Comparison of ENCODE assay signal across 18 cellular contexts in the genomic region with DNA sequence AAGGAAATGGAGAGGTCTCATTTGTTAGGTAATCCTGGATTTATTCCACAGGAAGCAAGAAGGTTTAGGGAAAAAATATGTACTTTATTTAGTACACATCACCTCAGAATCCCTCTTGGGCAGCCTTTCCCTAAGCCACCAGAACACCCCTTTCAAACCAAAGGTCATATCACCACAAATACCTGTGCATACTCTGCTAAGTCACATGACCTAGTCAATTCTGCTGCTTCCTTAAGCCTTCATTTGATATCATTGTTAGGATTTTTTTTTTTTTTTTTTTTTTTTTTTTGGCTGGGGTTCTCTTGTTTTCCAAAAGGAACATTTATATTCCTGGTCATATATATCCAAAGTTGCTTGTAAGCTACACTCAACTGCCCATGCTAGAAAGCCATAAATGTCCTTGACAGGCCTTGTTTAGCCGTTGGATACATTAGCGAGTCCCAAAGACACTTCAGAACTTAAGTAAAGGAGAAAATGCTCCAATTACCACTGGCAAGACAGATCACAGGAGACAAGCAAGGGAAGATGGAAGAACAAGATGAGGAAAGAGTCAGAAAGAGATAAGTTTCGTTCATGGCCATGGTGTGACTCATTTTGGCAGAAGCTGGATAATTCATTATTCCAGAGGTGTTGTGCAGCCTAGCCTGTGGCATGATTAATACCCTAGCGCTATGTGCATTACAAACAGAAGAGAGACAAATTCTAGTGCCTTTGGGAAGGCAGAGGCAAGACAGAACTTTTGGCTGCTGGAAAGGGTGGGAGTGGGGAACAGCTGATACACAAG.
A peak's percentile ranks its signal among the peaks of the same experiment; 100 is the strongest.
DNase-seq lines count a peak whose midpoint lies in the region; ATAC-seq and TF ChIP-seq lines count a peak whose summit lies in the region.
"Had no signal": no experiment of that assay in that cellular context is flagged by ENCODE, and none has a peak within 500 bp of the region (broad histone marks: within the 10 kb centered on the region; RNA-seq: fewer than 3 reads in every experiment).

No MANE protein-coding gene starts in this region.

- dilution Hi-C loops in mammary epithelial cell (cut with HindIII; ENCODE audit: low sequenced_read_pairs) = no loop called here

- no peaks in the 10 kb centered on the region for H3F3A ChIP-seq in smooth muscle cell (ENCODE audit: low read depth)

- H3K4me3 ChIP-seq in mammary epithelial cell (replicated peaks in 1 of 3; ENCODE audit: insufficient read depth in 1 of 3, low read depth in 2 of 3, low read length in 3 of 3) = no peak overlapping the region
- H3K4me3 ChIP-seq in fibroblast of the aortic adventitia (ENCODE audit: low read depth, low read length) = no peak overlapping the region
- no peak overlapping the region for H3K4me3 ChIP-seq in smooth muscle cell
- H3K4me3 ChIP-seq in stomach = no peak overlapping the region
- H3K4me3 ChIP-seq: BLaER1, heart left ventricle had no signal

- H2AFZ ChIP-seq in mammary epithelial cell (ENCODE audit: low read depth, low read length) = no peak overlapping the region
- no peak overlapping the region for H2AFZ ChIP-seq in smooth muscle cell (ENCODE audit: low read depth)

- H3K9ac ChIP-seq in mammary epithelial cell (ENCODE audit: insufficient read depth, low read length) (no peak overlapping the region), smooth muscle cell (ENCODE audit: low read depth) (no peak overlapping the region)
- H3K9ac ChIP-seq: BLaER1 had no signal

- H3K36me3 ChIP-seq in mammary epithelial cell (ENCODE audit: insufficient read depth, low read length) (no peaks in the 10 kb centered on the region), smooth muscle cell (ENCODE audit: low read depth) (no peaks in the 10 kb centered on the region), stomach (no peaks in the 10 kb centered on the region)
- H3K36me3 ChIP-seq: BLaER1, heart left ventricle had no signal

- no peak for TF ChIP-seq POLR2A in stomach (IDR thresholded peaks at IDR 0.05)

- H3K27me3 ChIP-seq in mammary epithelial cell (ENCODE audit: insufficient read depth, low read length) (no peaks in the 10 kb centered on the region), smooth muscle cell (ENCODE audit: low read depth) (no peaks in the 10 kb centered on the region), stomach (no peaks in the 10 kb centered on the region)
- H3K27me3 ChIP-seq: BLaER1, heart left ventricle had no signal

- H3K4me2 ChIP-seq in mammary epithelial cell (ENCODE audit: insufficient read depth, low read depth, low read length) (no peak overlapping the region), smooth muscle cell (peak overlapping the region; percentile 51)
- H3K4me2 ChIP-seq: BLaER1 had no signal

- no peak for TF ChIP-seq CTCF in mammary epithelial cell (conservative IDR thresholded peaks at IDR 0.05 in 1 of 2, IDR thresholded peaks at IDR 0.05 in 1 of 2; ENCODE audit: extremely low read depth in 1 of 2, insufficient read depth in 1 of 2, low read depth in 1 of 2, low read length in 2 of 2)
- no peak for TF ChIP-seq CTCF in fibroblast of the aortic adventitia (IDR thresholded peaks at IDR 0.05; ENCODE audit: insufficient read depth, low read length)
- no peak for TF ChIP-seq CTCF in smooth muscle cell (IDR thresholded peaks at IDR 0.05; ENCODE audit: borderline replicate concordance, insufficient read depth, poor library complexity, severe bottlenecking)
- TF ChIP-seq CTCF in stomach (IDR thresholded peaks at IDR 0.05) = no peak

- in situ Hi-C loops in mammary epithelial cell (cut with MboI; ENCODE audit: low sequenced_read_pairs in 2 of 2) = loop anchor here (10.0 kb wide), 2 partner anchors 283 to 383 kb away; a partner anchor contains a TSS

- H3K27ac ChIP-seq in mammary epithelial cell (ENCODE audit: insufficient read depth, low read depth, low read length) (no peak overlapping the region), smooth muscle cell (ENCODE audit: low read depth) (no peak overlapping the region), stomach (no peak overlapping the region)
- H3K27ac ChIP-seq: BLaER1, heart left ventricle, HL-60 had no signal

- intact Hi-C loops in mammary epithelial cell (cut with micrococcal nuclease) (loop anchor here (10.0 kb wide), 1 partner anchor 653 kb away; no protein-coding TSS in a partner anchor), stomach (cut with DNase I; ENCODE audit: low total_unique reads) (loop anchor here (10.0 kb wide), 1 partner anchor 383 kb away; no protein-coding TSS in a partner anchor)

- no peak for TF ChIP-seq RAD21 in Ishikawa (IDR thresholded peaks at IDR 0.05; ENCODE audit: low read depth)

- WGBS in mammary epithelial cell (ENCODE audit: low coverage, missing lambda C conversion rate) = 87% methylated on average over 4 of the region's 4 CpGs
- 45% methylated on average over 4 of the region's 4 CpGs for WGBS in smooth muscle cell (ENCODE audit: low lambda C conversion rate)
- WGBS in stomach, 5 donors = 74 to 89% (median 80%) methylated on average over 4 of the region's 4 CpGs

- no peak for ATAC-seq in HG02588 (IDR thresholded peaks at IDR 0.05; ENCODE audit: unreplicated experiment)
- ATAC-seq: natural killer cell treated with Interleukin-12 subunit alpha and Interleukin-12 subunit beta and Interleukin-15 and Interleukin-18, amount 100 ng/mL, for 72 hours; stimulated activated naive B cell treated with anti-CD40 and anti-IgM and Interleukin-4, amounts not matched to agents 10 μg/mL and 1 μg/mL and 100 μg/mL, for 72 hours had no signal

- no TSS peak for BruUV-seq in mammary epithelial cell (replicated peaks; lab: Mats Ljungman, UMichigan)

- TF ChIP-seq EP300 in Ishikawa (IDR thresholded peaks at IDR 0.05; ENCODE audit: borderline replicate concordance) = no peak
- TF ChIP-seq EP300 in stomach (IDR thresholded peaks at IDR 0.05) = no peak

- H3K4me1 ChIP-seq in mammary epithelial cell (ENCODE audit: insufficient read depth, low read length) (peaks cover 4% of the 10 kb centered on the region), smooth muscle cell (ENCODE audit: low read depth) (peaks cover 3% of the 10 kb centered on the region), stomach (peaks cover 0 to 37% (median 10%) of the 10 kb centered on the region in 4 donors)
- H3K4me1 ChIP-seq: BLaER1 had no signal

- H3K79me2 ChIP-seq in mammary epithelial cell (ENCODE audit: insufficient read depth, low read length) = no peaks in the 10 kb centered on the region
- H3K79me2 ChIP-seq in smooth muscle cell (ENCODE audit: low read depth) = no peaks in the 10 kb centered on the region

- H4K20me1 ChIP-seq in mammary epithelial cell (ENCODE audit: insufficient read depth, low read length) (no peaks in the 10 kb centered on the region), smooth muscle cell (ENCODE audit: low read depth) (no peaks in the 10 kb centered on the region)
- H4K20me1 ChIP-seq: BLaER1 had no signal

- no peaks in the 10 kb centered on the region for H3K9me3 ChIP-seq in mammary epithelial cell (replicated peaks; ENCODE audit: insufficient read depth, low read length)
- no peaks in the 10 kb centered on the region for H3K9me3 ChIP-seq in smooth muscle cell (replicated peaks; ENCODE audit: low read depth)
- H3K9me3 ChIP-seq in stomach = no peaks in the 10 kb centered on the region
- H3K9me3 ChIP-seq: BLaER1, heart left ventricle had no signal

- DNase-seq in mammary epithelial cell (peak; percentile 71), fibroblast of the aortic adventitia (ENCODE audit: low read depth) (peak; percentile 86), smooth muscle cell (lab: John Stamatoyannopoulos, UW; ENCODE audit: unreplicated experiment) (no peak), NCI-H748 treated with DMSO at 0.1 percent for 48 hours (lab: John Stamatoyannopoulos, UW) (no peak), stomach (no peak)
- DNase-seq: activated CD4-positive, alpha-beta memory T cell treated with anti-CD3 and anti-CD28 coated beads for 36 hours; activated naive CD4-positive, alpha-beta T cell treated with anti-CD3 and anti-CD28 coated beads, Interleukin-2, amount 50 U/mL, for 16 hours; activated T-cell treated with anti-CD3 and anti-CD28 coated beads, Interleukin-2, amount 50 U/mL, for 24 hours; DMS153; heart left ventricle; NCI-H2227 treated with DMSO at 0.1 percent for 48 hours; stimulated activated naive B cell treated with anti-CD40 and anti-IgM and Interleukin-4, amounts not matched to agents 10 μg/mL and 1 μg/mL and 100 μg/mL, for 72 hours; SW 1271 had no signal

- CTCF ChIA-PET in mammary epithelial cell (lab: Charles Lee; ENCODE audit: low non-redundant PET) = no interaction called here

TF ChIP-seq in Ishikawa, 13 proteins besides CTCF, POLR2A, EP300 and RAD21:
- no peak for TF ChIP-seq CEBPB (IDR thresholded peaks at IDR 0.05)
- TF ChIP-seq, protein P1, sequence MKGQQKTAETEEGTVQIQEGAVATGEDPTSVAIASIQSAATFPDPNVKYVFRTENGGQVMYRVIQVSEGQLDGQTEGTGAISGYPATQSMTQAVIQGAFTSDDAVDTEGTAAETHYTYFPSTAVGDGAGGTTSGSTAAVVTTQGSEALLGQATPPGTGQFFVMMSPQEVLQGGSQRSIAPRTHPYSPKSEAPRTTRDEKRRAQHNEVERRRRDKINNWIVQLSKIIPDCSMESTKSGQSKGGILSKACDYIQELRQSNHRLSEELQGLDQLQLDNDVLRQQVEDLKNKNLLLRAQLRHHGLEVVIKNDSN (IDR thresholded peaks at IDR 0.05) = peak; percentile 26; the same call in 1 of the 2 replicates
- TF ChIP-seq EGR1 (IDR thresholded peaks at IDR 0.05) = no peak
- TF ChIP-seq TAF1 (IDR thresholded peaks at IDR 0.05; ENCODE audit: low read depth) = no peak
- TF ChIP-seq FOXM1 (IDR thresholded peaks at IDR 0.05; ENCODE audit: borderline replicate concordance, low read depth) = no peak
- no peak for TF ChIP-seq TEAD4 (IDR thresholded peaks at IDR 0.05)
- TF ChIP-seq YY1 (IDR thresholded peaks at IDR 0.05; ENCODE audit: low read depth) = no peak
- TF ChIP-seq TCF12 (IDR thresholded peaks at IDR 0.05; ENCODE audit: low read depth) = no peak

Comparison
In these comparisons a context has a peak if more than half of its experiments do, and no peak if none do; other contexts are left out.
1. DNase-seq: peak in mammary epithelial cell (single experiment) and fibroblast of the aortic adventitia (single experiment); none in smooth muscle cell (single experiment), NCI-H748 treated with DMSO at 0.1 percent for 48 hours (single experiment) and stomach (single experiment).